28 cellular contexts compared by ENCODE assay signal in genomic region chr17:33974276-33974675, GRCh38.
"Had no signal": no experiment of that assay in that cellular context is flagged by ENCODE, and none has a peak within 500 bp of the region (broad histone marks: within the 10 kb centered on the region; RNA-seq: fewer than 3 reads in every experiment).

No MANE protein-coding gene starts in this region.

- H3K4me3 ChIP-seq: coronary artery, dorsolateral prefrontal cortex, esophagus squamous epithelium, gastroesophageal sphincter, heart right ventricle had no signal

- H3K27ac Mint-ChIP-seq: activated CD4-positive, alpha-beta memory T cell treated with anti-CD3 and anti-CD28 coated beads for 36 hours; activated CD4-positive, alpha-beta T cell treated with anti-CD3 and anti-CD28 coated beads for 36 hours; activated CD4-positive, alpha-beta T cell treated with anti-CD3 and anti-CD28 coated beads, Interleukin-2, amount 10 ng/mL, durations not matched to agents 24 days and 14 days; activated CD8-positive, alpha-beta T cell treated with anti-CD3 and anti-CD28 coated beads, Interleukin-2, amount 10 ng/mL, durations not matched to agents 7 days and 5 days; activated naive CD8-positive, alpha-beta T cell; activated T-helper 17 cell treated with anti-CD3 and anti-CD28 coated beads, Interleukin-2, amount 50 U/mL, for 72 hours; dendritic cell treated with granulocyte-macrophage colony-stimulating factor and Interleukin-4, amounts not matched to agents 40 ng/mL and 50 ng/mL, for 4 days; effector memory CD8-positive, alpha-beta T cell had no signal

- H3K4me1 Mint-ChIP-seq: activated T-helper 17 cell treated with anti-CD3 and anti-CD28 coated beads, Interleukin-2, amount 50 U/mL, for 72 hours had no signal

- H3K4me1 ChIP-seq: gastroesophageal sphincter, heart right ventricle had no signal

- ATAC-seq: activated CD4-positive, alpha-beta T cell treated with anti-CD3 and anti-CD28 coated beads for 36 hours; activated CD8-positive, alpha-beta T cell treated with anti-CD3 and anti-CD28 coated beads, Interleukin-2, amount 10 ng/mL, durations not matched to agents 7 days and 5 days; activated T-cell treated with anti-CD3 and anti-CD28 coated beads, Interleukin-2, amount 50 U/mL, for 4 hours; activated T-helper 17 cell treated with anti-CD3 and anti-CD28 coated beads, Interleukin-2, amount 50 U/mL, for 72 hours; effector memory CD8-positive, alpha-beta T cell; gastroesophageal sphincter; heart right ventricle had no signal

- H3K36me3 Mint-ChIP-seq: activated CD4-positive, alpha-beta memory T cell treated with anti-CD3 and anti-CD28 coated beads for 36 hours; activated naive CD8-positive, alpha-beta T cell had no signal

- H3K36me3 ChIP-seq: brain microvascular endothelial cell, esophagus squamous epithelium, gastroesophageal sphincter, heart right ventricle had no signal

- H3K27ac ChIP-seq: brain microvascular endothelial cell, coronary artery, dorsolateral prefrontal cortex, epithelial cell of prostate, esophagus squamous epithelium, gastroesophageal sphincter, heart right ventricle had no signal

- H3K27me3 Mint-ChIP-seq: central memory CD8-positive, alpha-beta T cell had no signal

- DNase-seq: activated CD4-positive, alpha-beta memory T cell treated with anti-CD3 and anti-CD28 coated beads for 36 hours; activated CD4-positive, alpha-beta T cell treated with anti-CD3 and anti-CD28 coated beads for 36 hours; activated CD4-positive, alpha-beta T cell treated with anti-CD3 and anti-CD28 coated beads, Interleukin-2, amount 10 ng/mL, durations not matched to agents 24 days and 14 days; activated CD4-positive, CD25-positive, alpha-beta regulatory T cell; activated CD4-positive, CD25-positive, alpha-beta regulatory T cell treated with anti-CD3 and anti-CD28 coated beads, Interleukin-2, amount 50 U/mL, for 72 hours; activated CD8-positive, alpha-beta T cell treated with anti-CD3 and anti-CD28 coated beads, Interleukin-2, amount 10 ng/mL, durations not matched to agents 7 days and 5 days; activated effector memory CD4-positive, alpha-beta T cell treated with Interleukin-2 at 50 U/mL for 16 hours; activated gamma-delta T cell treated with Interleukin-2 at 50 U/mL for 16 hours; activated naive CD4-positive, alpha-beta T cell treated with anti-CD3 and anti-CD28 coated beads, Interleukin-2, amount 50 U/mL, for 16 hours; activated naive CD4-positive, alpha-beta T cell treated with Interleukin-2 at 50 U/mL for 16 hours; activated T-cell treated with anti-CD3 and anti-CD28 coated beads, Interleukin-2, amount 50 U/mL, for 4 hours; amniotic stem cell; anterior cingulate cortex; brain microvascular endothelial cell; dorsolateral prefrontal cortex; effector CD4-positive, alpha-beta T cell; effector memory CD8-positive, alpha-beta T cell; esophagus squamous epithelium; foreskin melanocyte; heart right ventricle; T-helper 2 cell had no signal

- H3K9me3 Mint-ChIP-seq: activated CD4-positive, alpha-beta memory T cell treated with anti-CD3 and anti-CD28 coated beads for 36 hours; activated CD4-positive, alpha-beta T cell treated with anti-CD3 and anti-CD28 coated beads, Interleukin-2, amount 10 ng/mL, durations not matched to agents 24 days and 14 days; activated T-cell treated with anti-CD3 and anti-CD28 coated beads, Interleukin-2, amount 50 U/mL, for 4 hours; activated T-helper 17 cell treated with anti-CD3 and anti-CD28 coated beads, Interleukin-2, amount 50 U/mL, for 72 hours; central memory CD8-positive, alpha-beta T cell; dendritic cell treated with granulocyte-macrophage colony-stimulating factor and Interleukin-4, amounts not matched to agents 40 ng/mL and 50 ng/mL, for 4 days; effector memory CD8-positive, alpha-beta T cell had no signal

- H3K27me3 ChIP-seq: brain microvascular endothelial cell had no signal

- H3K9me3 ChIP-seq: esophagus squamous epithelium, gastroesophageal sphincter, heart right ventricle had no signal

- H3K4me3 Mint-ChIP-seq: activated CD4-positive, alpha-beta memory T cell treated with anti-CD3 and anti-CD28 coated beads for 36 hours; activated CD4-positive, alpha-beta T cell treated with anti-CD3 and anti-CD28 coated beads for 36 hours; activated CD4-positive, alpha-beta T cell treated with anti-CD3 and anti-CD28 coated beads, Interleukin-2, amount 10 ng/mL, durations not matched to agents 24 days and 14 days; activated CD8-positive, alpha-beta T cell treated with anti-CD3 and anti-CD28 coated beads, Interleukin-2, amount 10 ng/mL, durations not matched to agents 7 days and 5 days; activated naive CD8-positive, alpha-beta T cell; activated T-cell treated with anti-CD3 and anti-CD28 coated beads, Interleukin-2, amount 50 U/mL, for 4 hours; activated T-helper 17 cell treated with anti-CD3 and anti-CD28 coated beads, Interleukin-2, amount 50 U/mL, for 72 hours; central memory CD8-positive, alpha-beta T cell; dendritic cell treated with granulocyte-macrophage colony-stimulating factor and Interleukin-4, amounts not matched to agents 40 ng/mL and 50 ng/mL, for 4 days; effector memory CD8-positive, alpha-beta T cell had no signal
